9 cellular contexts compared by ENCODE assay signal in genomic region chr22:46797355-46797754, GRCh38. TPM values are rescaled to one million over a fixed set of nuclear protein-coding genes. Genes with fewer than 3 reads are reported as not detected.
A peak's percentile ranks its signal among the peaks of the same experiment; 100 is the strongest.
DNase-seq lines count a peak whose midpoint lies in the region; ATAC-seq and TF ChIP-seq lines count a peak whose summit lies in the region.
"Had no signal": no experiment of that assay in that cellular context is flagged by ENCODE, and none has a peak within 500 bp of the region (broad histone marks: within the 10 kb centered on the region; RNA-seq: fewer than 3 reads in every experiment).

No MANE protein-coding gene starts in this region.

- peaks cover 12% of the 10 kb centered on the region for H3K4me1 ChIP-seq in CD4-positive, alpha-beta memory T cell (ENCODE audit: insufficient read depth, low read length)
- H3K4me1 ChIP-seq in IMR-90 (ENCODE audit: control insufficient read depth, insufficient read depth, low read length): peaks cover 6% of the 10 kb centered on the region; the same call in 1 of the 2 replicates

- H2AK5ac ChIP-seq in IMR-90 (ENCODE audit: low read depth, low read length): no peak overlapping the region

- no peak overlapping the region for H2AFZ ChIP-seq in IMR-90 (replicated peaks; ENCODE audit: low read length, poor library complexity)

- no peak for TF ChIP-seq POLR2A in IMR-90 (IDR thresholded peaks at IDR 0.05; ENCODE audit: low read depth, low read length)

- H3K4me1 Mint-ChIP-seq in CD4-positive, alpha-beta memory T cell: peaks cover 10 to 28% (median 22%) of the 10 kb centered on the region in 4 donors

- H3K27ac ChIP-seq in CD4-positive, alpha-beta memory T cell (ENCODE audit: low read depth, low read length): no peak overlapping the region
- no peak overlapping the region for H3K27ac ChIP-seq in IMR-90 (ENCODE audit: insufficient read depth, low read length)

- no peak for DNase-seq in CD4-positive, alpha-beta memory T cell
- DNase-seq in IMR-90 (peak; percentile 55), astrocyte of the spinal cord (ENCODE audit: low read depth, low spot score) (peak; percentile 45), left kidney (ENCODE audit: low read depth, low spot score) (peak; percentile 85), NCI-H1092 treated with DMSO at 0.1 percent for 48 hours (lab: John Stamatoyannopoulos, UW) (no peak), middle frontal gyrus (ENCODE audit: extremely low spot score, low spot score) (no peak)
- no peak for DNase-seq in NK-92 treated with Interleukin-12 subunit alpha and Interleukin-12 subunit beta, amount 100 ng/mL, for 24 hours (lab: John Stamatoyannopoulos, UW)
- DNase-seq: stimulated activated CD4-positive, alpha-beta T cell treated with anti-CD3 and anti-CD28 coated beads, Interleukin-1b, Interleukin-23, amount 100 ng/mL, for 48 hours had no signal

- H3K9ac ChIP-seq in IMR-90 (ENCODE audit: low read depth, low read length): no peak overlapping the region

- CTCF ChIA-PET in CD4-positive, alpha-beta memory T cell (lab: Charles Lee; ENCODE audit: partially characterized antibody): interaction anchor here (0.9 to 11.2 kb wide), 2 partner anchors 15 to 38 kb away, joined by 3 to 233 read pairs; partner anchors contain the start of gene TBC1D22A
- CTCF ChIA-PET in IMR-90 (lab: Yijun Ruan, JAX): no interaction called here

- H2AK9ac ChIP-seq in IMR-90 (replicated peaks; ENCODE audit: low read depth, low read length, poor library complexity): no peak overlapping the region

- no peak overlapping the region for H3K4ac ChIP-seq in IMR-90 (ENCODE audit: low read depth, low read length)

- H3K9me1 ChIP-seq in IMR-90 (ENCODE audit: insufficient read depth, low read length): 0 out of 2 replicates have a peak, but pooled peaks cover 3% of the 10 kb centered on the region

- H3K27me3 ChIP-seq in CD4-positive, alpha-beta memory T cell (ENCODE audit: insufficient read depth, low read length): no peaks in the 10 kb centered on the region
- H3K27me3 ChIP-seq in IMR-90 (ENCODE audit: control insufficient read depth, insufficient read depth, low read length): no peaks in the 10 kb centered on the region

- H2BK5ac ChIP-seq in IMR-90 (ENCODE audit: low read depth, low read length, poor library complexity, severe bottlenecking): no peak overlapping the region

- no peak overlapping the region for H4K8ac ChIP-seq in IMR-90 (ENCODE audit: low read depth in 2 of 2, low read length in 2 of 2)

- H3K9me3 Mint-ChIP-seq in CD4-positive, alpha-beta memory T cell: no peaks in the 10 kb centered on the region

- peaks cover 41 to 66% of the 10 kb centered on the region in 2 donors for H3K36me3 Mint-ChIP-seq in CD4-positive, alpha-beta memory T cell

- BruUV-seq in IMR-90 (replicated peaks; lab: Mats Ljungman, UMichigan): no TSS peak

- no peak overlapping the region for H3K14ac ChIP-seq in IMR-90 (replicated peaks; ENCODE audit: low read depth, low read length)

- no peak overlapping the region for H2BK20ac ChIP-seq in IMR-90 (ENCODE audit: low read depth, low read length)

- no peak overlapping the region for H3K4me3 ChIP-seq in CD4-positive, alpha-beta memory T cell (ENCODE audit: low read length in 2 of 2)
- H3K4me3 ChIP-seq in IMR-90 (ENCODE audit: insufficient read depth, low read depth, low read length) (no peak overlapping the region), astrocyte of the spinal cord (ENCODE audit: low read depth, low read length) (no peak overlapping the region)

- intact Hi-C loops in CD4-positive, alpha-beta memory T cell (cut with micrococcal nuclease): no loop called here
- intact Hi-C loops in IMR-90 (cut with micrococcal nuclease): loop anchor here (10.0 kb wide), 1 partner anchor 167 kb away; no protein-coding TSS in a partner anchor

- H3K27me3 Mint-ChIP-seq in CD4-positive, alpha-beta memory T cell: no peaks in the 10 kb centered on the region

- POLR2A ChIA-PET in CD4-positive, alpha-beta memory T cell (lab: Charles Lee; ENCODE audit: partially characterized antibody): interaction anchor here (0.7 kb wide), 1 partner anchor 62 kb away, joined by 3 read pairs; no protein-coding TSS in a partner anchor
- POLR2A ChIA-PET in IMR-90 (lab: Charles Lee; ENCODE audit: unreplicated experiment): no interaction called here

- no peak overlapping the region for H4K91ac ChIP-seq in IMR-90 (ENCODE audit: insufficient read depth, low read depth, low read length)

- H3K9me3 ChIP-seq in CD4-positive, alpha-beta memory T cell (ENCODE audit: control insufficient read depth in 1 of 2, low read length in 2 of 2): no peaks in the 10 kb centered on the region
- no peaks in the 10 kb centered on the region for H3K9me3 ChIP-seq in IMR-90 (ENCODE audit: control insufficient read depth, insufficient read depth, low read length)

- dilution Hi-C loops in IMR-90 (cut with HindIII; ENCODE audit: low sequenced_read_pairs, unreplicated experiment): no loop called here

- peaks cover 72% of the 10 kb centered on the region for H3K36me3 ChIP-seq in CD4-positive, alpha-beta memory T cell (ENCODE audit: insufficient read depth, low read length)
- peaks cover 38% of the 10 kb centered on the region for H3K36me3 ChIP-seq in IMR-90 (ENCODE audit: control insufficient read depth, insufficient read depth, low read length)

- H3K4me3 Mint-ChIP-seq in CD4-positive, alpha-beta memory T cell: no peak overlapping the region

- 61% methylated on average over 9 of the region's 17 CpGs; no CpG with 5 or more reads in 1 of the 2 experiments for WGBS in IMR-90 (ENCODE audit: extremely low coverage in 2 of 2, insufficient read length in 1 of 2), 2 experiments

- in situ Hi-C loops in IMR-90 (cut with MboI; ENCODE audit: low sequenced_read_pairs) (loop anchor here (5.0 kb wide), 1 partner anchor 1695 kb away; no protein-coding TSS in a partner anchor), astrocyte of the spinal cord (cut with HindIII; ENCODE audit: low sequenced_read_pairs) (no loop called here)

- peak; percentile 36 for TF ChIP-seq CTCF in IMR-90 (conservative IDR thresholded peaks at IDR 0.05; ENCODE audit: low read depth, low read length)
- TF ChIP-seq CTCF in astrocyte of the spinal cord (IDR thresholded peaks at IDR 0.05; ENCODE audit: low read depth, low read length): peak; percentile 45

- H3K56ac ChIP-seq in IMR-90 (ENCODE audit: extremely low read depth, insufficient read depth, low read length): no peak overlapping the region

- no peak overlapping the region for H3K18ac ChIP-seq in IMR-90 (ENCODE audit: low read depth, low read length)

- H3K4me2 ChIP-seq in IMR-90 (ENCODE audit: low read depth, low read length): no peak overlapping the region

- H4K5ac ChIP-seq in IMR-90 (ENCODE audit: low read depth, low read length): no peak overlapping the region

- H3K79me1 ChIP-seq in IMR-90 (ENCODE audit: low read depth in 1 of 2, low read length in 2 of 2): peaks cover 7 to 41% of the 10 kb centered on the region in 2 experiments; a peak in 3 of 4 replicates

- H3K23ac ChIP-seq in IMR-90 (ENCODE audit: low read depth, low read length): no peak overlapping the region

- no peak overlapping the region for H2BK15ac ChIP-seq in IMR-90 (ENCODE audit: low read depth, low read length)

- peak; percentile 36 for TF ChIP-seq RAD21 in IMR-90 (IDR thresholded peaks at IDR 0.05; ENCODE audit: low read length)

- H3K27ac Mint-ChIP-seq in CD4-positive, alpha-beta memory T cell: peak overlapping the region in 4 of 7 donors; percentile 29 to 80 (median 64)

- ATAC-seq in IMR-90 (ENCODE audit: low read depth) (peak; percentile 31; the same call in 1 of the 2 replicates), HG02938 (IDR thresholded peaks at IDR 0.05; ENCODE audit: unreplicated experiment) (no peak)

- H4K20me1 ChIP-seq in IMR-90 (ENCODE audit: insufficient read depth, low read length): peaks cover 13% of the 10 kb centered on the region

- no peak overlapping the region for H2BK120ac ChIP-seq in IMR-90 (ENCODE audit: low read depth, low read length)

TF ChIP-seq in IMR-90, 13 proteins besides CTCF, POLR2A, EP300 and RAD21:
- TF ChIP-seq SMC3 (IDR thresholded peaks at IDR 0.05; ENCODE audit: low read depth, low read length) (peak; percentile 35; the same call in 1 of the 2 replicates), RFX5 (IDR thresholded peaks at IDR 0.05; ENCODE audit: low read depth, low read length) (no peak), FOS (IDR thresholded peaks at IDR 0.05; ENCODE audit: low read depth, low read length) (no peak)

RNA-seq across cellular contexts. Expression of gene TBC1D22A, which starts 34.9 kb away (rescaled TPM):
- total RNA-seq in CD4-positive, alpha-beta memory T cell: 10 to 100 TPM; 49.0 to 49.2 TPM
- 10 to 100 TPM; 20.6 to 24.4 TPM for polyA plus RNA-seq in CD4-positive, alpha-beta memory T cell
- total RNA-seq in IMR-90 (2012; rRNA removed): 9.0 and 9.4 TPM in 2 replicates
- 16.7 and 17.3 TPM in 2 replicates for polyA plus RNA-seq in IMR-90 (2012; rRNA removed)
- 18.4 and 23.5 TPM in 2 replicates for polyA plus RNA-seq in IMR-90 (2012; cell fraction: cytosol; rRNA removed)
- polyA plus RNA-seq in IMR-90 (2012; cell fraction: nucleus; rRNA removed; ENCODE audit: low replicate concordance): 14.2 and 18.0 TPM in 2 replicates

RNA-seq across cellular contexts. Expression of gene CERK, which starts 59.3 kb away (rescaled TPM):
- 100 to 1,000 TPM; 161 to 164 TPM for total RNA-seq in CD4-positive, alpha-beta memory T cell
- 100 to 1,000 TPM in 1 of 2 donors, 10 to 100 TPM in 1; 91.2 to 111 TPM for polyA plus RNA-seq in CD4-positive, alpha-beta memory T cell
- total RNA-seq in IMR-90 (2012; rRNA removed): 38.7 and 44.4 TPM in 2 replicates
- polyA plus RNA-seq in IMR-90 (2012; rRNA removed): 22.8 and 25.3 TPM in 2 replicates
- polyA plus RNA-seq in IMR-90 (2012; cell fraction: cytosol; rRNA removed): 14.3 and 18.5 TPM in 2 replicates
- polyA plus RNA-seq in IMR-90 (2012; cell fraction: nucleus; rRNA removed; ENCODE audit: low replicate concordance): 19.5 and 31.2 TPM in 2 replicates

Comparison
In these comparisons a context has a peak if more than half of its experiments do, and no peak if none do; other contexts are left out.
1. DNase-seq: peak in IMR-90 (single experiment), astrocyte of the spinal cord (single experiment) and left kidney (single experiment); none in CD4-positive, alpha-beta memory T cell (0 of 5), NK-92 treated with Interleukin-12 subunit alpha and Interleukin-12 subunit beta, amount 100 ng/mL, for 24 hours (single experiment), NCI-H1092 treated with DMSO at 0.1 percent for 48 hours (single experiment) and middle frontal gyrus (single experiment).